ENCODE assay signal across 9 cellular contexts in the genomic region with DNA sequence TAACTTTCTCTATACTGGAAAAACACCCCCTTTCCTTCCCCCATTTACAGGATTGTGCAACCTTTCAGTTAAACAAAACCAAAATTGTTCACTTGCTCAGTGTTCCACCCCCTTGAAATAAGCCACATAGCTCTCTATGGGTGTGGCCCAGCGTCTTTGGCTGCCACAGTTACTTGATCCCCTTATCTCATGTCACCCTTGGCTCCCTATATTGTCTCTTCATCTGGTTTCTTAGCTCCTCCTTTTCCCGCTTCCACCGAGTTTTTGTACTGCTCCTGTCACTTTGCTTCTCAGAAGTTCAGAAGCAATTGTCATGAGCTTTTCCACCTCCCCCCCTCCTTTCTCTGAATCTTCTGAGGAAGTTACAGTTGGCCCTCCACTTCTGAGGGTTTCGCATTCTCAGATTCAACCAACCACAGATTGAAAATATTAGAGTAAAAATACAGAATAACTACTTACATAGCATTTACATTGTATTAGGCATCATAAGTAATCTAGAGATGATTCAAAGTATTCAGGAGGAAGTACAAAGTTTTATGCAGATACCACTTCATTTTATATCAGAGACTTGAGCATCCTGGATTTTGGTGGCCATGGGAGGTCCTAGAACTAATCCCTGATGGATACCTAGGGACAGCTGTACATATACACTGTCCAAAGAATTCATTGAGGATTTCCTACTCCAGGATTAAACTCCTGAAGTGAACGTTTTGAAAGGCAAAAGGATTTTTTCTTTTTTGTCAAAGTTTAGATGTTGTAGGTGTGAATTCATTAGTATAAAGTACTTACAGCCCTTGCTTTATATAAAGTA.
DNase-seq lines count a peak whose midpoint lies in the region; ATAC-seq and TF ChIP-seq lines count a peak whose summit lies in the region.
"Had no signal": no experiment of that assay in that cellular context is flagged by ENCODE, and none has a peak within 500 bp of the region (broad histone marks: within the 10 kb centered on the region; RNA-seq: fewer than 3 reads in every experiment).

No MANE protein-coding gene starts in this region.

- no peaks in the 10 kb centered on the region for H3K36me3 Mint-ChIP-seq in activated T-helper 17 cell treated with anti-CD3 and anti-CD28 coated beads, Interleukin-2, amount 50 U/mL, for 72 hours (ENCODE audit: low read depth)

- H3K4ac ChIP-seq in IMR-90 (ENCODE audit: low read depth, low read length): peak overlapping the region; percentile 64

- no peak for TF ChIP-seq CTCF in IMR-90 (conservative IDR thresholded peaks at IDR 0.05; ENCODE audit: low read depth, low read length)
- no peak for TF ChIP-seq CTCF in lower lobe of right lung (IDR thresholded peaks at IDR 0.05)

- 37% methylated on average over 2 of the region's 5 CpGs; no CpG with 5 or more reads in 1 of the 2 experiments for WGBS in IMR-90 (ENCODE audit: extremely low coverage in 2 of 2, insufficient read length in 1 of 2), 2 experiments

- BruUV-seq in IMR-90 (replicated peaks; lab: Mats Ljungman, UMichigan): no TSS peak

- no peak for TF ChIP-seq RAD21 in IMR-90 (IDR thresholded peaks at IDR 0.05; ENCODE audit: low read length)

- ATAC-seq in GM21529 (IDR thresholded peaks at IDR 0.05; ENCODE audit: unreplicated experiment) (peak; percentile 54), IMR-90 (ENCODE audit: low read depth) (peak; percentile 78), lower lobe of right lung (peak; percentile 79 to 83)
- peak; percentile 89 for ATAC-seq in activated T-helper 17 cell treated with anti-CD3 and anti-CD28 coated beads, Interleukin-2, amount 50 U/mL, for 72 hours (replicated peaks)

- intact Hi-C loops in IMR-90 (cut with micrococcal nuclease): loop anchor here (1.0 kb wide), 1 partner anchor 10 kb away; no protein-coding TSS in a partner anchor
- intact Hi-C loops in lower lobe of right lung (cut with DNase I): no loop called here

- POLR2A ChIA-PET in IMR-90 (lab: Charles Lee; ENCODE audit: unreplicated experiment): no interaction called here

- H4K20me1 ChIP-seq in IMR-90 (ENCODE audit: insufficient read depth, low read length): peaks cover 3% of the 10 kb centered on the region; the same call in 1 of the 2 replicates

- dilution Hi-C loops in IMR-90 (cut with HindIII; ENCODE audit: low sequenced_read_pairs, unreplicated experiment): no loop called here

- H3K27me3 Mint-ChIP-seq in activated T-helper 17 cell treated with anti-CD3 and anti-CD28 coated beads, Interleukin-2, amount 50 U/mL, for 72 hours: no peaks in the 10 kb centered on the region

- H3K23ac ChIP-seq in IMR-90 (ENCODE audit: low read depth, low read length): no peak overlapping the region; the same call in none of the 2 replicates

- H3K36me3 ChIP-seq in IMR-90 (ENCODE audit: control insufficient read depth, insufficient read depth, low read length) (no peaks in the 10 kb centered on the region), lower lobe of right lung (no peaks in the 10 kb centered on the region)

- H3K4me1 Mint-ChIP-seq in activated T-helper 17 cell treated with anti-CD3 and anti-CD28 coated beads, Interleukin-2, amount 50 U/mL, for 72 hours: peaks cover 36% of the 10 kb centered on the region

- H2AK5ac ChIP-seq in IMR-90 (ENCODE audit: low read depth, low read length): peak overlapping the region; percentile 86; the same call in 1 of the 2 replicates

- no peak overlapping the region; the same call in 1 of the 2 replicates for H3K56ac ChIP-seq in IMR-90 (ENCODE audit: extremely low read depth, insufficient read depth, low read length)

- CTCF ChIA-PET in IMR-90 (lab: Yijun Ruan, JAX): no interaction called here

- H3K79me1 ChIP-seq in IMR-90 (ENCODE audit: low read depth in 1 of 2, low read length in 2 of 2): peaks cover 27 to 40% of the 10 kb centered on the region in 2 experiments

- H2BK20ac ChIP-seq in IMR-90 (ENCODE audit: low read depth, low read length): 0 out of 2 replicates have a peak overlapping the region, but pooled peaks have one; percentile 1

- no peaks in the 10 kb centered on the region for H3K9me1 ChIP-seq in IMR-90 (ENCODE audit: insufficient read depth, low read length)

- H2BK5ac ChIP-seq in IMR-90 (ENCODE audit: low read depth, low read length, poor library complexity, severe bottlenecking): peak overlapping the region; percentile 1

- H3K4me3 ChIP-seq in GM08714 (ENCODE audit: low read length) (peak overlapping the region; percentile 68; the same call in 1 of the 2 replicates), IMR-90 (ENCODE audit: insufficient read depth, low read depth, low read length) (no peak overlapping the region), lower lobe of right lung (no peak overlapping the region)
- H3K4me3 ChIP-seq: PC-9 had no signal

- peak overlapping the region; percentile 77 for H3K27ac Mint-ChIP-seq in activated T-helper 17 cell treated with anti-CD3 and anti-CD28 coated beads, Interleukin-2, amount 50 U/mL, for 72 hours

- H2BK120ac ChIP-seq in IMR-90 (ENCODE audit: low read depth, low read length): peak overlapping the region; percentile 24; the same call in 1 of the 2 replicates

- peak overlapping the region; percentile 14; the same call in 1 of the 2 replicates for H3K4me2 ChIP-seq in IMR-90 (ENCODE audit: low read depth, low read length)
- H3K4me2 ChIP-seq: PC-9 had no signal

- in situ Hi-C loops in IMR-90 (cut with MboI; ENCODE audit: low sequenced_read_pairs): no loop called here

- no peaks in the 10 kb centered on the region for H3K9me3 Mint-ChIP-seq in activated T-helper 17 cell treated with anti-CD3 and anti-CD28 coated beads, Interleukin-2, amount 50 U/mL, for 72 hours

- peak overlapping the region; percentile 26 for H4K5ac ChIP-seq in IMR-90 (ENCODE audit: low read depth, low read length)

- peak overlapping the region; percentile 8; the same call in 1 of the 2 replicates for H4K91ac ChIP-seq in IMR-90 (ENCODE audit: insufficient read depth, low read depth, low read length)

- peak overlapping the region; percentile 37 for H2AK9ac ChIP-seq in IMR-90 (replicated peaks; ENCODE audit: low read depth, low read length, poor library complexity)

- no peak for TF ChIP-seq POLR2A in IMR-90 (IDR thresholded peaks at IDR 0.05; ENCODE audit: low read depth, low read length)

- peak overlapping the region; percentile 70 for H3K18ac ChIP-seq in IMR-90 (ENCODE audit: low read depth, low read length)

- H3K9ac ChIP-seq in IMR-90 (ENCODE audit: low read depth, low read length): no peak overlapping the region

- H3K4me1 ChIP-seq in IMR-90 (ENCODE audit: control insufficient read depth, insufficient read depth, low read length): peaks cover 4% of the 10 kb centered on the region
- peaks cover 44% of the 10 kb centered on the region for H3K4me1 ChIP-seq in lower lobe of right lung

- peak overlapping the region; percentile 37 for H3K14ac ChIP-seq in IMR-90 (replicated peaks; ENCODE audit: low read depth, low read length)

- H2AFZ ChIP-seq in IMR-90 (replicated peaks; ENCODE audit: low read length, poor library complexity): peak overlapping the region; percentile 47
- H2AFZ ChIP-seq: PC-9 had no signal

- DNase-seq in IMR-90 (no peak), lower lobe of right lung (no peak), mucosa of gallbladder (ENCODE audit: low spot score) (no peak), HPDE6-E6E7 (ENCODE audit: extremely low spot score) (no peak), NCI-H187 (lab: John Stamatoyannopoulos, UW) (no peak)

- H3K27ac ChIP-seq in IMR-90 (ENCODE audit: insufficient read depth, low read length): peak overlapping the region; percentile 9; the same call in 1 of the 2 replicates
- H3K27ac ChIP-seq in lower lobe of right lung: peak overlapping the region; percentile 65
- H3K27ac ChIP-seq: PC-9 had no signal

- H2BK15ac ChIP-seq in IMR-90 (ENCODE audit: low read depth, low read length): peak overlapping the region; percentile 65; the same call in 1 of the 3 replicates

- H3K9me3 ChIP-seq in IMR-90 (ENCODE audit: control insufficient read depth, insufficient read depth, low read length) (no peaks in the 10 kb centered on the region), lower lobe of right lung (no peaks in the 10 kb centered on the region)

- peak overlapping the region in 1 of 2 experiments; percentile 70; a peak in 2 of 4 replicates for H4K8ac ChIP-seq in IMR-90 (ENCODE audit: low read depth in 2 of 2, low read length in 2 of 2)

- H3K27me3 ChIP-seq in IMR-90 (ENCODE audit: control insufficient read depth, insufficient read depth, low read length) (no peaks in the 10 kb centered on the region), lower lobe of right lung (ENCODE audit: low read depth) (no peaks in the 10 kb centered on the region)

- H3K4me3 Mint-ChIP-seq in activated T-helper 17 cell treated with anti-CD3 and anti-CD28 coated beads, Interleukin-2, amount 50 U/mL, for 72 hours: peak overlapping the region; percentile 75

TF ChIP-seq in IMR-90, 13 proteins besides CTCF, POLR2A, EP300 and RAD21:
- TF ChIP-seq CEBPB (IDR thresholded peaks at IDR 0.05; ENCODE audit: low read depth, low read length): peak; percentile 85
- TF ChIP-seq, protein P1, sequence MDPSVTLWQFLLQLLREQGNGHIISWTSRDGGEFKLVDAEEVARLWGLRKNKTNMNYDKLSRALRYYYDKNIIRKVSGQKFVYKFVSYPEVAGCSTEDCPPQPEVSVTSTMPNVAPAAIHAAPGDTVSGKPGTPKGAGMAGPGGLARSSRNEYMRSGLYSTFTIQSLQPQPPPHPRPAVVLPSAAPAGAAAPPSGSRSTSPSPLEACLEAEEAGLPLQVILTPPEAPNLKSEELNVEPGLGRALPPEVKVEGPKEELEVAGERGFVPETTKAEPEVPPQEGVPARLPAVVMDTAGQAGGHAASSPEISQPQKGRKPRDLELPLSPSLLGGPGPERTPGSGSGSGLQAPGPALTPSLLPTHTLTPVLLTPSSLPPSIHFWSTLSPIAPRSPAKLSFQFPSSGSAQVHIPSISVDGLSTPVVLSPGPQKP (IDR thresholded peaks at IDR 0.05; ENCODE audit: borderline replicate concordance, low read depth, low read length): no peak
TF ChIP-seq in IMR-90: peak in this region for 1.
